Comparison of ENCODE assay signal across 13 cellular contexts in the genomic region with DNA sequence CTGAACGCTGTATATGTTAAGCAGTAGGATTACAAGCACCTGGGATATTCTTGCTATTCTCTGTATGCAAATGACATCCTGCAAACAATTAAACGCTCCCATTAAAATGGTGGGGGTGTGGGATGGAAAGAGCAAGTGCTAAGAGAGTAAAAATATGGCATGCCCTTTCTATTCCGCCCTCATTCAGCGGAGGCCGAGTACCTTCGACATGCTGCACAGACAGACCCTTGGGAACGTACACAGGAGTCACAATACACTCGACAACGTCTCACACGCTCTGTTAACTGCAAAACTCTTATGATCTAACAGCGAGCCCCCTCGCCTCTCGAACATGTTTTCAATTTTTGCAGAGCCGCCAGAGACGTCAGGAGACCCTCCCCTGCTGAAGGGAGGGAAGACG.
A peak's percentile ranks its signal among the peaks of the same experiment; 100 is the strongest.
DNase-seq lines count a peak whose midpoint lies in the region; ATAC-seq, FAIRE-seq and TF ChIP-seq lines count a peak whose summit lies in the region.
"Had no signal": no experiment of that assay in that cellular context is flagged by ENCODE, and none has a peak within 500 bp of the region (broad histone marks: within the 10 kb centered on the region; RNA-seq: fewer than 3 reads in every experiment).

No MANE protein-coding gene starts in this region.

- POLR2A ChIA-PET in H1 (lab: Charles Lee; ENCODE audit: partially characterized antibody): no interaction called here

- no peak overlapping the region for H2BK20ac ChIP-seq in H1 (ENCODE audit: low read length)

- no peak overlapping the region for H2BK120ac ChIP-seq in H1 (replicated peaks; ENCODE audit: low read depth, low read length)

- DNase-seq in Calu3: no peak
- peak; percentile 78 for DNase-seq in NCI-H1105 treated with DMSO at 0.1 percent for 48 hours (lab: John Stamatoyannopoulos, UW)
- no peak for DNase-seq in H1 (ENCODE audit: low read depth in 1 of 2, low spot score in 2 of 2)
- DNase-seq in NCI-H1048 (lab: John Stamatoyannopoulos, UW): no peak
- no peak for DNase-seq in stimulated activated CD4-positive, alpha-beta T cell treated with anti-CD3 and anti-CD28 coated beads, Interleukin-1b, Interleukin-23, amount 100 ng/mL, for 48 hours

- H3K14ac ChIP-seq in H1 (ENCODE audit: insufficient read length): no peak overlapping the region

- H3K27me3 ChIP-seq in H1 (replicated peaks in 1 of 4; ENCODE audit: control insufficient read depth in 3 of 4, extremely low read depth in 1 of 4, insufficient read depth in 3 of 4, low read length in 3 of 4) (no peaks in the 10 kb centered on the region), neural cell (ENCODE audit: insufficient read depth, low read depth, low read length) (peaks cover 13% of the 10 kb centered on the region)

- H3K23me2 ChIP-seq in H1 (ENCODE audit: low read depth, low read length): peaks cover 7% of the 10 kb centered on the region

- H3K9ac ChIP-seq in H1 (replicated peaks in 1 of 4; ENCODE audit: extremely low read depth in 1 of 4, low read depth in 3 of 4, low read length in 3 of 4) (peak overlapping the region in 1 of 4 experiments; percentile 52; a peak in 2 of 7 replicates), neural cell (ENCODE audit: low read length) (peak overlapping the region; percentile 44)

- no peak overlapping the region for H2AK5ac ChIP-seq in H1 (ENCODE audit: low read depth, low read length)

- no peak overlapping the region for H3K27ac Mint-ChIP-seq in Calu3 (ENCODE audit: unreplicated experiment)
- H3K27ac Mint-ChIP-seq: activated naive CD4-positive, alpha-beta T cell treated with anti-CD3 and anti-CD28 coated beads, Interleukin-2, amount 50 U/mL, for 24 hours; stimulated activated naive CD8-positive, alpha-beta T cell treated with anti-CD3 and anti-CD28 coated beads, Interleukin-15, Interleukin-2, amounts not matched to agents 100 ng/mL and 50 ng/mL, for 24 hours had no signal

- 2% methylated on average over 16 of the region's 16 CpGs; no CpG with 5 or more reads in 1 of the 2 experiments for WGBS in H1 (ENCODE audit: extremely low coverage in 1 of 2, insufficient coverage in 1 of 2, insufficient read length in 1 of 2, insufficient replicate concordance in 2 of 2, low coverage in 1 of 2, low lambda C conversion rate in 2 of 2, missing lambda C conversion rate in 1 of 2), 2 experiments

- H3K79me2 ChIP-seq in H1 (ENCODE audit: control insufficient read depth in 1 of 2, insufficient read depth in 2 of 2, low read length in 2 of 2): no peaks in the 10 kb centered on the region
- H3K79me2 ChIP-seq in neural cell (replicated peaks; ENCODE audit: insufficient read depth, low read length): no peaks in the 10 kb centered on the region

- H3K4ac ChIP-seq in H1 (replicated peaks; ENCODE audit: insufficient read length, low read depth, low read length): no peak overlapping the region

- H2AFZ ChIP-seq in H1 (ENCODE audit: low read length): peak overlapping the region; percentile 84; the same call in 1 of the 2 replicates
- H2AFZ ChIP-seq in neural cell (ENCODE audit: low read depth, low read length): no peak overlapping the region

- no peak for FAIRE-seq in H1 (lab: Jason Lieb, UNC)
- FAIRE-seq: G401.6, TTC549 had no signal

- H3K23ac ChIP-seq in H1 (ENCODE audit: insufficient read length): no peak overlapping the region

- H2BK5ac ChIP-seq in H1 (ENCODE audit: low read depth, low read length): no peak overlapping the region

- H4K8ac ChIP-seq in H1 (ENCODE audit: extremely low read depth, insufficient read depth, low read length): no peak overlapping the region

- H3K9me3 Mint-ChIP-seq in Calu3 (ENCODE audit: low read depth, unreplicated experiment): no peaks in the 10 kb centered on the region
- H3K9me3 Mint-ChIP-seq: activated naive CD4-positive, alpha-beta T cell treated with anti-CD3 and anti-CD28 coated beads, Interleukin-2, amount 50 U/mL, for 24 hours; stimulated activated naive CD8-positive, alpha-beta T cell treated with anti-CD3 and anti-CD28 coated beads, Interleukin-15, Interleukin-2, amounts not matched to agents 100 ng/mL and 50 ng/mL, for 24 hours had no signal

- H2BK15ac ChIP-seq in H1 (ENCODE audit: low read length): no peak overlapping the region

- no peak for TF ChIP-seq EP300 in H1 (IDR thresholded peaks at IDR 0.05; ENCODE audit: borderline replicate concordance in 1 of 2, low read depth in 2 of 2, low read length in 2 of 2)
- no peak for TF ChIP-seq EP300 in neural cell (conservative IDR thresholded peaks at IDR 0.05; ENCODE audit: poor library complexity, severe bottlenecking)

- H3K27ac ChIP-seq in H1 (ENCODE audit: low read depth, low read length) (no peak overlapping the region), neural cell (ENCODE audit: low read length) (no peak overlapping the region)
- H3K27ac ChIP-seq: left lung had no signal

- H3K4me2 ChIP-seq in H1 (ENCODE audit: insufficient read depth in 1 of 2, low read depth in 2 of 2, low read length in 2 of 2) (peak overlapping the region; percentile 80 to 99), neural cell (ENCODE audit: low read length) (peak overlapping the region; percentile 78)

- no peaks in the 10 kb centered on the region for H3K36me3 ChIP-seq in H1 (ENCODE audit: control insufficient read depth in 2 of 4, insufficient read depth in 4 of 4, low read length in 3 of 4)
- no peaks in the 10 kb centered on the region for H3K36me3 ChIP-seq in neural cell (ENCODE audit: insufficient read depth, low read length)
- H3K36me3 ChIP-seq: left lung had no signal

- H3K79me1 ChIP-seq in H1 (ENCODE audit: low read depth, low read length): no peaks in the 10 kb centered on the region

- H3K56ac ChIP-seq in H1 (replicated peaks; ENCODE audit: insufficient read length, low read depth, low read length): no peak overlapping the region

- H4K20me1 ChIP-seq in H1 (replicated peaks in 1 of 2; ENCODE audit: control insufficient read depth in 1 of 2, insufficient read depth in 2 of 2, low read length in 2 of 2): no peaks in the 10 kb centered on the region
- H4K20me1 ChIP-seq in neural cell (ENCODE audit: insufficient read depth): no peaks in the 10 kb centered on the region

- intact Hi-C loops in Calu3 (cut with micrococcal nuclease; ENCODE audit: unreplicated experiment): loop anchor here (10.0 kb wide), 1 partner anchor 109 kb away; no protein-coding TSS in a partner anchor

- no peaks in the 10 kb centered on the region for H3K36me3 Mint-ChIP-seq in Calu3 (ENCODE audit: insufficient read depth, unreplicated experiment)
- H3K36me3 Mint-ChIP-seq: activated naive CD4-positive, alpha-beta T cell treated with anti-CD3 and anti-CD28 coated beads, Interleukin-2, amount 50 U/mL, for 24 hours had no signal

- peaks cover 3 to 15% (median 6%) of the 10 kb centered on the region in 4 experiments; a peak in 5 of 7 replicates for H3K4me1 ChIP-seq in H1 (replicated peaks in 1 of 4; ENCODE audit: control insufficient read depth in 3 of 4, insufficient read depth in 4 of 4, low read length in 3 of 4)
- H3K4me1 ChIP-seq: left lung had no signal

- ATAC-seq in GM21528 (IDR thresholded peaks at IDR 0.05; ENCODE audit: low FRiP score, unreplicated experiment): no peak
- no peak for ATAC-seq in HG03095 (IDR thresholded peaks at IDR 0.05; ENCODE audit: unreplicated experiment)

- no peak for TF ChIP-seq POLR2A in H1 (IDR thresholded peaks at IDR 0.05; ENCODE audit: control extremely low read depth in 1 of 2, low read depth in 2 of 2, low read length in 2 of 2)

- H3K9me2 ChIP-seq in neural cell (ENCODE audit: insufficient read depth, low read length): no peaks in the 10 kb centered on the region

- peaks cover 49% of the 10 kb centered on the region for H3K27me3 Mint-ChIP-seq in Calu3 (ENCODE audit: unreplicated experiment)

- H3K4me3 ChIP-seq in H1 (ENCODE audit: extremely low read depth in 1 of 4, insufficient read depth in 2 of 4, low read depth in 3 of 4, low read length in 4 of 4): peak overlapping the region; percentile 72 to 86 (median 75)
- peak overlapping the region; percentile 85 for H3K4me3 ChIP-seq in neural cell (ENCODE audit: low read length)

- H3F3A ChIP-seq in neural cell (ENCODE audit: insufficient read depth, low read length, poor library complexity, severe bottlenecking): peaks cover 3% of the 10 kb centered on the region

- H3K9me3 ChIP-seq in H1 (ENCODE audit: insufficient read depth in 2 of 2, low read depth in 1 of 2, low read length in 1 of 2) (no peaks in the 10 kb centered on the region; a peak in 1 of 4 replicates), neural cell (ENCODE audit: low read length) (no peaks in the 10 kb centered on the region)
- H3K9me3 ChIP-seq: left lung had no signal

- 0 out of 2 replicates have a peak overlapping the region, but pooled peaks have one; percentile 62 for H2BK12ac ChIP-seq in H1 (ENCODE audit: low read depth, low read length)

- CTCF ChIA-PET in Calu3 (lab: Charles Lee): no interaction called here
- CTCF ChIA-PET in H1 (lab: Charles Lee; ENCODE audit: partially characterized antibody): no interaction called here

- H3K4me3 Mint-ChIP-seq in Calu3 (ENCODE audit: low read depth, unreplicated experiment): peak overlapping the region; percentile 73
- H3K4me3 Mint-ChIP-seq: activated naive CD4-positive, alpha-beta T cell treated with anti-CD3 and anti-CD28 coated beads, Interleukin-2, amount 50 U/mL, for 24 hours; stimulated activated naive CD8-positive, alpha-beta T cell treated with anti-CD3 and anti-CD28 coated beads, Interleukin-15, Interleukin-2, amounts not matched to agents 100 ng/mL and 50 ng/mL, for 24 hours had no signal

- no TSS peak for BruUV-seq in Calu3 (replicated peaks; lab: Mats Ljungman, UMichigan)

- TF ChIP-seq CTCF in Calu3 (IDR thresholded peaks at IDR 0.05; ENCODE audit: unreplicated experiment) (no peak), H1 (IDR thresholded peaks at IDR 0.05; ENCODE audit: control extremely low read depth in 1 of 3, insufficient read depth in 1 of 3, low read depth in 1 of 3, low read length in 3 of 3) (no peak), neural cell (IDR thresholded peaks at IDR 0.05; ENCODE audit: poor library complexity, severe bottlenecking) (no peak)

- no peak overlapping the region; the same call in 1 of the 2 replicates for H3K18ac ChIP-seq in H1 (ENCODE audit: extremely low read depth, low read length)

- no peak overlapping the region for H4K5ac ChIP-seq in H1 (ENCODE audit: insufficient read length, low read depth, low read length)

- no peak overlapping the region for H4K91ac ChIP-seq in H1 (replicated peaks; ENCODE audit: insufficient read length, low read length)

- H3K4me1 Mint-ChIP-seq in Calu3 (ENCODE audit: low read depth, unreplicated experiment): no peaks in the 10 kb centered on the region

- TF ChIP-seq RAD21 in H1 (IDR thresholded peaks at IDR 0.05 in 1 of 2, conservative IDR thresholded peaks at IDR 0.05 in 1 of 2; ENCODE audit: low read depth in 2 of 2, low read length in 2 of 2): no peak
- TF ChIP-seq RAD21 in neural cell (conservative IDR thresholded peaks at IDR 0.05): no peak

TF ChIP-seq in H1, 55 proteins besides CTCF, POLR2A, EP300 and RAD21 (continues in another document):
- TF ChIP-seq EGR1 (IDR thresholded peaks at IDR 0.05; ENCODE audit: borderline replicate concordance, low read depth, low read length) (no peak), CHD2 (IDR thresholded peaks at IDR 0.05; ENCODE audit: low read length) (no peak)
